In genomic region chr14:74521756-74522155, GRCh38 we compare ENCODE assay signal across 31 cellular contexts.
"Had no signal": no experiment of that assay in that cellular context is flagged by ENCODE, and none has a peak within 500 bp of the region (broad histone marks: within the 10 kb centered on the region; RNA-seq: fewer than 3 reads in every experiment).

No MANE protein-coding gene starts in this region.

- H3K4me3 Mint-ChIP-seq: naive thymus-derived CD4-positive, alpha-beta T cell; natural killer cell; nephron; neural progenitor cell; stimulated activated memory B cell treated with anti-CD40 and anti-IgM and Interleukin-4, amounts not matched to agents 10 μg/mL and 1 μg/mL and 100 μg/mL, for 72 hours; stimulated activated naive CD8-positive, alpha-beta T cell treated with anti-CD3 and anti-CD28 coated beads, Interleukin-15, amount 100 ng/mL, for 72 hours; type B pancreatic cell had no signal

- ATAC-seq: naive thymus-derived CD4-positive, alpha-beta T cell; natural killer cell; right lobe of liver; stimulated activated memory B cell treated with anti-CD40 and anti-IgM and Interleukin-4, amounts not matched to agents 10 μg/mL and 1 μg/mL and 100 μg/mL, for 72 hours; stimulated activated naive CD8-positive, alpha-beta T cell treated with anti-CD3 and anti-CD28 coated beads, Interleukin-15, amount 100 ng/mL, for 72 hours; stimulated activated naive CD8-positive, alpha-beta T cell treated with anti-CD3 and anti-CD28 coated beads, Interleukin-15, Interleukin-2, amounts not matched to agents 100 U/mL and 50 U/mL, for 24 hours; upper lobe of right lung had no signal

- H3K4me2 ChIP-seq: neural progenitor cell had no signal

- H3K27me3 Mint-ChIP-seq: type B pancreatic cell had no signal

- DNase-seq: naive thymus-derived CD4-positive, alpha-beta T cell; natural killer cell; nucleus accumbens; ovary; retina; right lobe of liver; sigmoid colon; small intestine; stimulated activated CD4-positive, alpha-beta T cell treated with anti-CD3 and anti-CD28 coated beads, Interleukin-12 subunit alpha, Interleukin-12 subunit beta, amount 100 ng/mL, for 4 hours; stimulated activated CD4-positive, alpha-beta T cell treated with anti-CD3 and anti-CD28 coated beads, Interleukin-1b, Interleukin-23, amount 100 ng/mL, for 48 hours; stimulated activated CD4-positive, alpha-beta T cell treated with anti-CD3 and anti-CD28 coated beads, Interleukin-4, amount 100 ng/mL, for 1 hour; stimulated activated CD4-positive, alpha-beta T cell treated with anti-CD3 and anti-CD28 coated beads, Interleukin-4, amount 100 ng/mL, for 4 hours; stimulated activated CD8-positive, alpha-beta memory T cell treated with anti-CD3 and anti-CD28 coated beads, Interleukin-4, amount 100 ng/mL, for 48 hours; stimulated activated naive CD4-positive, alpha-beta T cell; stimulated activated naive CD8-positive, alpha-beta T cell treated with anti-CD3 and anti-CD28 coated beads, Interleukin-15, amount 100 ng/mL, for 72 hours; stimulated activated naive CD8-positive, alpha-beta T cell treated with anti-CD3 and anti-CD28 coated beads, Interleukin-15, Interleukin-2, amounts not matched to agents 100 U/mL and 50 U/mL, for 24 hours; substantia nigra; testis; tibial artery; transverse colon; upper lobe of right lung; uterus had no signal

- H3K36me3 Mint-ChIP-seq: naive thymus-derived CD4-positive, alpha-beta T cell; natural killer cell; neural progenitor cell; stimulated activated memory B cell treated with anti-CD40 and anti-IgM and Interleukin-4, amounts not matched to agents 10 μg/mL and 1 μg/mL and 100 μg/mL, for 72 hours; type B pancreatic cell had no signal

- H3K4me1 ChIP-seq: prostate gland, right atrium auricular region, right lobe of liver, sigmoid colon, transverse colon, uterus had no signal

- H3K4me1 Mint-ChIP-seq: naive thymus-derived CD4-positive, alpha-beta T cell; stimulated activated naive CD8-positive, alpha-beta T cell treated with anti-CD3 and anti-CD28 coated beads, Interleukin-15, amount 100 ng/mL, for 72 hours had no signal

- H2AFZ ChIP-seq: neural progenitor cell, parathyroid adenoma had no signal

- H3K27ac Mint-ChIP-seq: naive thymus-derived CD4-positive, alpha-beta T cell; natural killer cell; nephron; neural progenitor cell; stimulated activated memory B cell treated with anti-CD40 and anti-IgM and Interleukin-4, amounts not matched to agents 10 μg/mL and 1 μg/mL and 100 μg/mL, for 72 hours; stimulated activated naive CD8-positive, alpha-beta T cell treated with anti-CD3 and anti-CD28 coated beads, Interleukin-15, amount 100 ng/mL, for 72 hours; type B pancreatic cell had no signal

- H3K9me3 Mint-ChIP-seq: natural killer cell; nephron; neural progenitor cell; stimulated activated memory B cell treated with anti-CD40 and anti-IgM and Interleukin-4, amounts not matched to agents 10 μg/mL and 1 μg/mL and 100 μg/mL, for 72 hours; stimulated activated naive CD8-positive, alpha-beta T cell treated with anti-CD3 and anti-CD28 coated beads, Interleukin-15, amount 100 ng/mL, for 72 hours; type B pancreatic cell had no signal

- H3K27me3 ChIP-seq: neural progenitor cell, ovary, right atrium auricular region, right lobe of liver, sigmoid colon, suprapubic skin, testis, tibial artery, transverse colon, upper lobe of right lung, uterus had no signal

- H3K4me3 ChIP-seq: neural progenitor cell, ovary, prostate gland, right atrium auricular region, right lobe of liver, sigmoid colon, suprapubic skin, testis, tibial artery, transverse colon, upper lobe of right lung, uterus had no signal

- H3K79me2 ChIP-seq: parathyroid adenoma had no signal

- H3K27ac ChIP-seq: neural progenitor cell, neutrophil, ovary, parathyroid adenoma, prostate gland, right atrium auricular region, right lobe of liver, sigmoid colon, suprapubic skin, testis, tibial artery, transverse colon, upper lobe of right lung, uterus had no signal

- H3K36me3 ChIP-seq: neural progenitor cell, neutrophil, ovary, right lobe of liver, sigmoid colon, transverse colon, upper lobe of right lung, uterus had no signal

- H3K9me3 ChIP-seq: neutrophil, ovary, prostate gland, right atrium auricular region, right lobe of liver, sigmoid colon, suprapubic skin, testis, tibial artery, transverse colon, upper lobe of right lung, uterus had no signal
